8 cellular contexts compared by ENCODE assay signal in the genomic region with DNA sequence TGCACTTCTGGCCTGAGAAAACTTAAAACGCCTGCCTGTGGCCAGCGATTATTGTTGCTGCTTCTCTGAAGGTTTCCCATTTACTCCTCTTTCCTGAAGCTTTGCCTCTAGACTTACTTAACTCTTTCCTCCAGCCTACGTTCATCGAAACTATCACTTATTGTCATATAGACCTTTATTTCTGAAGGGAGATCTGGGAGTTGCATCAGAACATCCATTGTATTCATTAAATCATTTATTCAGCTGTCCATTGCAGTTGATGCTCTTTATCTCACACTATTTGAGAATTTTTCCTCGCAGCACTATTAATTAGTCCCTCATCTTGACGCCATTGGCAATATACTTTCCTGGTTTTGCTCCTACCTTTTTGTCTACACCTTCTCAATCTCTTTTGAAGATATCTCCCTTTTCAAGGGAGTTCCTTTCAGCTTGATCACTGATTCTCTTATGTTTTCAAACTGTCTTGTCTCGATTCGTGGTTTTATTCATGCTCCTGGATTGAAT. TPM values are rescaled to one million over a fixed set of nuclear protein-coding genes. Genes with fewer than 3 reads are reported as not detected.
A peak's percentile ranks its signal among the peaks of the same experiment; 100 is the strongest.
DNase-seq lines count a peak whose midpoint lies in the region; ATAC-seq lines count a peak whose summit lies in the region.

No MANE protein-coding gene starts in this region.

- H3K9me3 ChIP-seq in adipocyte (ENCODE audit: control insufficient read depth, low read length), result peaks cover 8% of the 10 kb centered on the region

- peak overlapping the region; percentile 71 for H3K9ac ChIP-seq in adipocyte (ENCODE audit: low read length)

- peak overlapping the region; percentile 93 for H3K27ac Mint-ChIP-seq in T-helper 2 cell treated with Interferon-gamma antibody and Interleukin-4, amounts not matched to agents 5 μg/mL and 100 μg/mL, for 36 hours

- H3K27me3 Mint-ChIP-seq in T-helper 2 cell treated with Interferon-gamma antibody and Interleukin-4, amounts not matched to agents 5 μg/mL and 100 μg/mL, for 36 hours (ENCODE audit: low read depth), result peaks cover 15% of the 10 kb centered on the region

- no peaks in the 10 kb centered on the region for H3K36me3 ChIP-seq in adipocyte (ENCODE audit: control insufficient read depth, insufficient read depth, low read length, severe bottlenecking)

- H3K4me1 Mint-ChIP-seq in T-helper 2 cell treated with Interferon-gamma antibody and Interleukin-4, amounts not matched to agents 5 μg/mL and 100 μg/mL, for 36 hours (ENCODE audit: low read depth), result peaks cover 28% of the 10 kb centered on the region

- H3K4me1 ChIP-seq in adipocyte (ENCODE audit: control insufficient read depth, insufficient read depth, low read length), result peaks cover 24% of the 10 kb centered on the region

- H3K27ac ChIP-seq in layer of hippocampus (ENCODE audit: low read depth, low read length), result peak overlapping the region; percentile 94
- peak overlapping the region; percentile 94 for H3K27ac ChIP-seq in temporal lobe (ENCODE audit: low read depth, low read length)

- H3K4me3 ChIP-seq in adipocyte (ENCODE audit: low read length), result peak overlapping the region; percentile 98

- peaks cover 44% of the 10 kb centered on the region for H3K9me3 Mint-ChIP-seq in T-helper 2 cell treated with Interferon-gamma antibody and Interleukin-4, amounts not matched to agents 5 μg/mL and 100 μg/mL, for 36 hours

- no peak for DNase-seq in T-helper 2 cell treated with Interferon-gamma antibody and Interleukin-4, amounts not matched to agents 5 μg/mL and 100 μg/mL, for 36 hours (ENCODE audit: low spot score)
- DNase-seq in T-helper 2 cell (no peak), adipocyte (ENCODE audit: low read depth) (no peak), NCI-H1092 (lab: John Stamatoyannopoulos, UW) (no peak)

- ATAC-seq in HG02840 (IDR thresholded peaks at IDR 0.05; ENCODE audit: low FRiP score, unreplicated experiment) (no peak), HG03439 (IDR thresholded peaks at IDR 0.05; ENCODE audit: unreplicated experiment) (no peak)

- peaks cover 36% of the 10 kb centered on the region for H3K36me3 Mint-ChIP-seq in T-helper 2 cell treated with Interferon-gamma antibody and Interleukin-4, amounts not matched to agents 5 μg/mL and 100 μg/mL, for 36 hours (ENCODE audit: low read depth)

- no peaks in the 10 kb centered on the region for H3K27me3 ChIP-seq in adipocyte (replicated peaks; ENCODE audit: control insufficient read depth, insufficient read depth, low read length)
- no peaks in the 10 kb centered on the region for H3K27me3 ChIP-seq in layer of hippocampus (ENCODE audit: control insufficient read depth, insufficient read depth, low read length)

- peak overlapping the region; percentile 87 for H3K4me3 Mint-ChIP-seq in T-helper 2 cell treated with Interferon-gamma antibody and Interleukin-4, amounts not matched to agents 5 μg/mL and 100 μg/mL, for 36 hours

RNA-seq across cellular contexts. Expression of gene LRIF1, which starts 0.7 kb away (rescaled TPM):
- 12.5 TPM for total RNA-seq in temporal lobe
